In the genomic region with DNA sequence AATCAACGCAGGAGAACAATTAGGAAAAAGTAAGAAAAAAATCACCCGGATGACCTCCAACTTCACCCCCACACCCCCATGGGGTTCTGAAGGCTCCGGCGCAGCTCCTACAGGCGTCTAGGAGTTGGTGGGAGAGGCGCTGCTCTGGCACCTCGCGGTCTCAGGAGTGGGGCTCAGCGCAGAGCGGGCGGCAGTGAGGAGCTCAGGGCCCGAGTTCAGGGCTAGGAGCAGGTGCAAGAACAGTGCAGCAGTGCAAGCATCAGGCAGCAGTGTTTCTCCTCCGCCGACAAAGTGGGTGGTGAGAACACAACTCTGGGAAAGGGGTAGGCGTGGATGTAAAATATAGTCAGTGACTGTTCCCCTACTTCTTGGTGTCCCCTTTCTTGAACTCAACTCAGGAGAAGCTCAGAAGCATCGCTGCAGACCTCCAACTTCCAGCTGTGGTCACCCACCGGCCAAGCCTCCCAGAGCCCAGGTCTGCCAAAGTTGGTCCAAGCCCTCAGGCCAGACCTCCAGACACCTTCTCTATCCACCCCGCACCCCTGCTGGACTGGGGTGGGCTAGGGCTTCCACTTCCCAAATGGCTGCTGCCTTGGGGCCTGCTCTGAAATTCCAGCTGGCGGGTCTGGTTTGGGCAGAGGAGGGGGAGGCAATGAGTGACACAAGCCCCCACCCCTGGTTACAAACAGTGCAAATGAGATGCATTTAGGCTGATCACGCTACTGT, we compare ENCODE assay signal across 24 cellular contexts. TPM values are rescaled to one million over a fixed set of nuclear protein-coding genes. Genes with fewer than 3 reads are reported as not detected.
DNase-seq lines count a peak whose midpoint lies in the region; ATAC-seq and TF ChIP-seq lines count a peak whose summit lies in the region.
"Had no signal": no experiment of that assay in that cellular context is flagged by ENCODE, and none has a peak within 500 bp of the region (broad histone marks: within the 10 kb centered on the region; RNA-seq: fewer than 3 reads in every experiment).

No MANE protein-coding gene starts in this region.

- peak overlapping the region in 4 of 5 experiments; percentile 70 to 100 (median 86) for H3K27ac Mint-ChIP-seq in brain
- H3K27ac Mint-ChIP-seq: activated CD8-positive, alpha-beta T cell treated with anti-CD3 and anti-CD28 coated beads, Interleukin-2, amount 10 ng/mL, durations not matched to agents 7 days and 5 days; nephron progenitor cell; stimulated activated effector memory CD8-positive, alpha-beta T cell treated with anti-CD3 and anti-CD28 coated beads, Interleukin-12 subunit alpha, Interleukin-12 subunit beta, amount 100 ng/mL, for 72 hours; T-cell had no signal

- TF ChIP-seq CTCF in brain (conservative IDR thresholded peaks at IDR 0.05): no peak
- TF ChIP-seq CTCF in kidney epithelial cell (IDR thresholded peaks at IDR 0.05; ENCODE audit: insufficient read depth, low read length, poor library complexity, severe bottlenecking): no peak
- TF ChIP-seq CTCF in ovary (IDR thresholded peaks at IDR 0.05): no peak

- no peak for TF ChIP-seq POLR2A in ovary (IDR thresholded peaks at IDR 0.05)

- TF ChIP-seq EP300 in ovary (IDR thresholded peaks at IDR 0.05): no peak

- no peaks in the 10 kb centered on the region for H3K9me3 ChIP-seq in ovary
- H3K9me3 ChIP-seq: body of pancreas, heart left ventricle, SJCRH30, thoracic aorta had no signal

- H3K4me1 ChIP-seq in ovary (ENCODE audit: insufficient read depth): no peaks in the 10 kb centered on the region
- H3K4me1 ChIP-seq: SJCRH30 had no signal

- intact Hi-C loops in ovary (cut with DNase I): no loop called here

- no peaks in the 10 kb centered on the region for H3K36me3 Mint-ChIP-seq in brain
- H3K36me3 Mint-ChIP-seq: CD4-positive, CD25-positive, alpha-beta regulatory T cell; stimulated activated effector memory CD8-positive, alpha-beta T cell treated with anti-CD3 and anti-CD28 coated beads, Interleukin-12 subunit alpha, Interleukin-12 subunit beta, amount 100 ng/mL, for 72 hours; T-cell had no signal

- ATAC-seq in HG03095 (IDR thresholded peaks at IDR 0.05; ENCODE audit: unreplicated experiment) (no peak), GM21786 (IDR thresholded peaks at IDR 0.05; ENCODE audit: unreplicated experiment) (no peak)
- ATAC-seq: activated CD8-positive, alpha-beta T cell treated with anti-CD3 and anti-CD28 coated beads, Interleukin-2, amount 10 ng/mL, durations not matched to agents 7 days and 5 days; body of pancreas; heart left ventricle; stimulated activated effector memory CD8-positive, alpha-beta T cell treated with anti-CD3 and anti-CD28 coated beads, Interleukin-12 subunit alpha, Interleukin-12 subunit beta, amount 100 ng/mL, for 72 hours; T-cell had no signal

- H3K4me3 Mint-ChIP-seq in brain: peak overlapping the region; percentile 46 to 99 (median 65)
- H3K4me3 Mint-ChIP-seq: activated CD8-positive, alpha-beta T cell treated with anti-CD3 and anti-CD28 coated beads, Interleukin-2, amount 10 ng/mL, durations not matched to agents 7 days and 5 days; CD4-positive, CD25-positive, alpha-beta regulatory T cell; nephron progenitor cell; stimulated activated effector memory CD8-positive, alpha-beta T cell treated with anti-CD3 and anti-CD28 coated beads, Interleukin-12 subunit alpha, Interleukin-12 subunit beta, amount 100 ng/mL, for 72 hours; T-cell had no signal

- H3K9me3 Mint-ChIP-seq in brain: no peaks in the 10 kb centered on the region
- H3K9me3 Mint-ChIP-seq: nephron progenitor cell; stimulated activated effector memory CD8-positive, alpha-beta T cell treated with anti-CD3 and anti-CD28 coated beads, Interleukin-12 subunit alpha, Interleukin-12 subunit beta, amount 100 ng/mL, for 72 hours; T-cell had no signal

- H3K27me3 Mint-ChIP-seq in brain: peaks cover 51% of the 10 kb centered on the region

- H3K36me3 ChIP-seq in kidney epithelial cell (ENCODE audit: control insufficient read depth, insufficient read depth, low read length): no peaks in the 10 kb centered on the region
- H3K36me3 ChIP-seq in ovary: no peaks in the 10 kb centered on the region
- H3K36me3 ChIP-seq: heart left ventricle, SJCRH30, thoracic aorta had no signal

- H3K4me3 ChIP-seq in kidney epithelial cell (ENCODE audit: low read depth, low read length) (peak overlapping the region; percentile 16), ovary (no peak overlapping the region)
- H3K4me3 ChIP-seq: body of pancreas, heart left ventricle, SJCRH30, thoracic aorta had no signal

- H3K4me1 Mint-ChIP-seq in brain: peaks cover 88% of the 10 kb centered on the region

- DNase-seq in kidney epithelial cell (ENCODE audit: low read depth) (no peak), pons (ENCODE audit: low spot score) (peak; percentile 7), ovary (no peak), NCI-H146 treated with DMSO at 0.1 percent for 48 hours (lab: John Stamatoyannopoulos, UW; ENCODE audit: unreplicated experiment) (no peak)
- DNase-seq: activated CD8-positive, alpha-beta T cell treated with anti-CD3 and anti-CD28 coated beads, Interleukin-2, amount 10 ng/mL, durations not matched to agents 7 days and 5 days; activated gamma-delta T cell; activated T-cell treated with anti-CD3 and anti-CD28 coated beads, Interleukin-2, amount 50 U/mL, for 1 hour; body of pancreas; CD4-positive, CD25-positive, alpha-beta regulatory T cell; effector CD4-positive, alpha-beta T cell; heart left ventricle; midbrain; NCI-H1417 treated with DMSO at 0.1 percent for 48 hours; NCI-H524 treated with DMSO at 0.1 percent for 48 hours; SJCRH30; T-cell had no signal

- H3K27me3 ChIP-seq in kidney epithelial cell (ENCODE audit: control insufficient read depth, insufficient read depth, low read length) (peaks cover 41% of the 10 kb centered on the region), ovary (peaks cover 5% of the 10 kb centered on the region)

- no peak overlapping the region for H3K27ac ChIP-seq in ovary
- H3K27ac ChIP-seq: body of pancreas, epithelial cell of prostate, heart left ventricle, KMS-11, SJCRH30, thoracic aorta had no signal

- 6 to 13% (median 9%) methylated on average over 20 of the region's 20 CpGs for WGBS in ovary, 3 donors

RNA-seq across cellular contexts. Expression of a gene that starts 14.3 kb away (rescaled TPM):
- polyA plus RNA-seq in brain (ENCODE audit: insufficient read depth, low read depth, low replicate concordance) (23.8 TPM), ovary (not detected)
- total RNA-seq in kidney epithelial cell (18.2 and 19.0 TPM in 2 replicates), ovary (under 1 TPM in 3 of 7 donors, not detected in 4; 0.10 to 0.63 (median 0.10) TPM)
- total RNA-seq: activated CD8-positive, alpha-beta T cell treated with anti-CD3 and anti-CD28 coated beads, Interleukin-2, amount 10 ng/mL, durations not matched to agents 7 days and 5 days; body of pancreas; CD4-positive, CD25-positive, alpha-beta regulatory T cell; T-cell had no signal
- polyA plus RNA-seq: CD4-positive, CD25-positive, alpha-beta regulatory T cell had no signal

Comparison
In these comparisons a context has a peak if more than half of its experiments do, and no peak if none do; other contexts are left out.
1. RNA of a gene that starts 14.3 kb away (total RNA-seq): 18.2 to 19.0 TPM in kidney epithelial cell; 0.10 to 0.63 TPM in ovary; every median in the first group is over 10 times any median in the second.